ENCODE assay signal across 9 cellular contexts in the genomic region with DNA sequence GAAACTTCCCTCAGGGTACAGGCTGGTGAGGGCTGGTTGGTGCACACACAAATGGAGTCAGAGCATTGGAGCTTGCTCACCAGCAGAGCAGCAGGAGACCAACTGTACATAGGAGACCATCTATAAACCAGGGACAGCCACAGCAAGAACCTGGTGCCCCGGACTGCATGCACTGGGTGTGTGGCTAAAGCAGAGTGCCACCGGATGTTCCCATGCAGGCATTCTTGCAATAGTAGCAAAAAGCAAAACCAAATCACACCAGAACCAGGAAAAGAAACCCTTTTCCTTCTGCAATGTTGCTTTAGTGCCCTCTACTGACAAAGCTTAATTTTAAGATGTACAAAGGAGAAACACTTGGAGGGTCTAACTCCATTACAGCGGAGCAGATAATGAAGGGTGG.
DNase-seq lines count a peak whose midpoint lies in the region; ATAC-seq, FAIRE-seq and TF ChIP-seq lines count a peak whose summit lies in the region.
"Had no signal": no experiment of that assay in that cellular context is flagged by ENCODE, and none has a peak within 500 bp of the region (broad histone marks: within the 10 kb centered on the region; RNA-seq: fewer than 3 reads in every experiment).

No MANE protein-coding gene starts in this region.

- no peak for TF ChIP-seq EP300 in A549 (IDR thresholded peaks at IDR 0.05)

- ATAC-seq in A549 = peak; percentile 30 to 39; a peak in 3 of 6 replicates
- ATAC-seq in PC-3 = peak; percentile 42; the same call in 1 of the 2 replicates
- ATAC-seq in HG03442 (IDR thresholded peaks at IDR 0.05; ENCODE audit: unreplicated experiment) = no peak

- intact Hi-C loops in PC-3 (cut with micrococcal nuclease) (no loop called here), uterus (cut with DNase I; ENCODE audit: low total_unique reads) (no loop called here)

- DNase-seq in A549 (ENCODE audit: low read depth in 1 of 2, low spot score in 1 of 2) = peak in 1 of 2 experiments; percentile 13
- DNase-seq in H4 (ENCODE audit: low spot score) = peak; percentile 74
- peak; percentile 43 for DNase-seq in PC-3
- DNase-seq in iPS DF 4.7 (ENCODE audit: extremely low read depth, low spot score) = peak; percentile 14
- DNase-seq in AG20443 (ENCODE audit: low spot score) = no peak
- no peak for DNase-seq in NCI-H1436 treated with DMSO at 0.1 percent for 48 hours (lab: John Stamatoyannopoulos, UW)
- no peak for DNase-seq in uterus
- DNase-seq: amniotic stem cell had no signal

- no peak for FAIRE-seq in A549 (lab: Jason Lieb, UNC)

- no peaks in the 10 kb centered on the region for H3K27me3 ChIP-seq in PC-3 (ENCODE audit: low read length)
- no peaks in the 10 kb centered on the region for H3K27me3 ChIP-seq in uterus

- no peaks in the 10 kb centered on the region for H3K36me3 ChIP-seq in PC-3 (ENCODE audit: low read depth, low read length)
- no peaks in the 10 kb centered on the region for H3K36me3 ChIP-seq in uterus

- H3K9me2 ChIP-seq in PC-3 (replicated peaks; ENCODE audit: low read length) = no peaks in the 10 kb centered on the region

- H2AFZ ChIP-seq in PC-3 (ENCODE audit: low read length) = no peak overlapping the region

- TF ChIP-seq POLR2A in A549 (IDR thresholded peaks at IDR 0.05; ENCODE audit: low read length) (no peak), uterus (IDR thresholded peaks at IDR 0.05) (no peak)

- H3K4me1 ChIP-seq in A549 (no peaks in the 10 kb centered on the region), PC-3 (ENCODE audit: insufficient read depth, low read length) (no peaks in the 10 kb centered on the region), uterus (no peaks in the 10 kb centered on the region)

- POLR2A ChIA-PET in A549 (lab: Yijun Ruan, JAX) (no interaction called here), PC-3 (lab: Charles Lee; ENCODE audit: unreplicated experiment) (no interaction called here)

- H3K9ac ChIP-seq in PC-3 (ENCODE audit: low read length) = no peak overlapping the region

- H3K9me3 ChIP-seq in A549 (no peaks in the 10 kb centered on the region), PC-3 (ENCODE audit: low read length) (no peaks in the 10 kb centered on the region), uterus (no peaks in the 10 kb centered on the region)

- BruUV-seq in PC-3 (replicated peaks; lab: Mats Ljungman, UMichigan) = no TSS peak

- peak in 1 of 2 experiments; percentile 38; a peak in 3 of 5 replicates for TF ChIP-seq RAD21 in A549 (conservative IDR thresholded peaks at IDR 0.05 in 1 of 2, IDR thresholded peaks at IDR 0.05 in 1 of 2)

- CTCF ChIA-PET in A549 (lab: Yijun Ruan, JAX) = interaction anchor here (0.9 kb wide), 1 partner anchor 26 kb away, joined by 3 read pairs; no protein-coding TSS in a partner anchor
- CTCF ChIA-PET in PC-3 (lab: Charles Lee) = no interaction called here

- no peak overlapping the region for H3K27ac ChIP-seq in A549
- no peak overlapping the region for H3K27ac ChIP-seq in PC-3 (ENCODE audit: low read length)
- no peak overlapping the region for H3K27ac ChIP-seq in uterus

- H3K4me2 ChIP-seq in A549 = no peak overlapping the region
- H3K4me2 ChIP-seq in PC-3 (ENCODE audit: low read length) = peak overlapping the region; percentile 38

- H3K4me3 ChIP-seq in A549 (no peak overlapping the region), PC-3 (ENCODE audit: low read length) (no peak overlapping the region), uterus (no peak overlapping the region)

- WGBS in A549 (ENCODE audit: missing lambda C conversion rate) = 16% methylated on average over 1 of the region's 3 CpGs

- peak; percentile 19; the same call in 1 of the 3 replicates for TF ChIP-seq CTCF in A549 (IDR thresholded peaks at IDR 0.05)
- peak; percentile 65 for TF ChIP-seq CTCF in PC-3 (conservative IDR thresholded peaks at IDR 0.05; ENCODE audit: low read depth, low read length)
- TF ChIP-seq CTCF in uterus (IDR thresholded peaks at IDR 0.05) = peak in 1 of 4 experiments; percentile 6

- no peaks in the 10 kb centered on the region for H3F3A ChIP-seq in PC-3 (ENCODE audit: low read length, unreplicated experiment)

- no peaks in the 10 kb centered on the region for H3K79me2 ChIP-seq in PC-3 (ENCODE audit: low read length)

- no peaks in the 10 kb centered on the region for H4K20me1 ChIP-seq in PC-3 (ENCODE audit: low read length)

TF ChIP-seq in A549, 52 proteins besides CTCF, POLR2A, EP300 and RAD21:
- TF ChIP-seq, protein P1, sequence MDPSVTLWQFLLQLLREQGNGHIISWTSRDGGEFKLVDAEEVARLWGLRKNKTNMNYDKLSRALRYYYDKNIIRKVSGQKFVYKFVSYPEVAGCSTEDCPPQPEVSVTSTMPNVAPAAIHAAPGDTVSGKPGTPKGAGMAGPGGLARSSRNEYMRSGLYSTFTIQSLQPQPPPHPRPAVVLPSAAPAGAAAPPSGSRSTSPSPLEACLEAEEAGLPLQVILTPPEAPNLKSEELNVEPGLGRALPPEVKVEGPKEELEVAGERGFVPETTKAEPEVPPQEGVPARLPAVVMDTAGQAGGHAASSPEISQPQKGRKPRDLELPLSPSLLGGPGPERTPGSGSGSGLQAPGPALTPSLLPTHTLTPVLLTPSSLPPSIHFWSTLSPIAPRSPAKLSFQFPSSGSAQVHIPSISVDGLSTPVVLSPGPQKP (IDR thresholded peaks at IDR 0.05; ENCODE audit: low read depth, low read length) = no peak
- no peak for TF ChIP-seq CHD2 (IDR thresholded peaks at IDR 0.05; ENCODE audit: low read length, partially characterized antibody)
- no peak for TF ChIP-seq POLR2AphosphoS2 (conservative IDR thresholded peaks at IDR 0.05; ENCODE audit: low read length)
- no peak for TF ChIP-seq HDAC2 (IDR thresholded peaks at IDR 0.05)
- no peak for TF ChIP-seq ZC3H11A (IDR thresholded peaks at IDR 0.05)
- TF ChIP-seq NPAS2 (CRISPR knock-in tag; IDR thresholded peaks at IDR 0.05; ENCODE audit: borderline replicate concordance) = no peak
- no peak for TF ChIP-seq MYC (IDR thresholded peaks at IDR 0.05; ENCODE audit: borderline replicate concordance, low read length)
- TF ChIP-seq HOXA7 (CRISPR knock-in tag; IDR thresholded peaks at IDR 0.05) = no peak
- TF ChIP-seq PHF8 (IDR thresholded peaks at IDR 0.05; ENCODE audit: borderline replicate concordance, low read depth) = no peak
- TF ChIP-seq, protein P2, sequence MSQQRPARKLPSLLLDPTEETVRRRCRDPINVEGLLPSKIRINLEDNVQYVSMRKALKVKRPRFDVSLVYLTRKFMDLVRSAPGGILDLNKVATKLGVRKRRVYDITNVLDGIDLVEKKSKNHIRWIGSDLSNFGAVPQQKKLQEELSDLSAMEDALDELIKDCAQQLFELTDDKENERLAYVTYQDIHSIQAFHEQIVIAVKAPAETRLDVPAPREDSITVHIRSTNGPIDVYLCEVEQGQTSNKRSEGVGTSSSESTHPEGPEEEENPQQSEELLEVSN (IDR thresholded peaks at IDR 0.05; ENCODE audit: borderline replicate concordance, low read depth) = no peak
- no peak for TF ChIP-seq CEBPB (IDR thresholded peaks at IDR 0.05)

Comparison
In these comparisons a context has a peak if more than half of its experiments do, and no peak if none do; other contexts are left out.
1. DNase-seq: peak in H4 (single experiment), PC-3 (single experiment) and iPS DF 4.7 (single experiment); none in AG20443 (single experiment), NCI-H1436 treated with DMSO at 0.1 percent for 48 hours (single experiment) and uterus (0 of 2).